ENCODE assay signal across 1 cellular context in the genomic region with DNA sequence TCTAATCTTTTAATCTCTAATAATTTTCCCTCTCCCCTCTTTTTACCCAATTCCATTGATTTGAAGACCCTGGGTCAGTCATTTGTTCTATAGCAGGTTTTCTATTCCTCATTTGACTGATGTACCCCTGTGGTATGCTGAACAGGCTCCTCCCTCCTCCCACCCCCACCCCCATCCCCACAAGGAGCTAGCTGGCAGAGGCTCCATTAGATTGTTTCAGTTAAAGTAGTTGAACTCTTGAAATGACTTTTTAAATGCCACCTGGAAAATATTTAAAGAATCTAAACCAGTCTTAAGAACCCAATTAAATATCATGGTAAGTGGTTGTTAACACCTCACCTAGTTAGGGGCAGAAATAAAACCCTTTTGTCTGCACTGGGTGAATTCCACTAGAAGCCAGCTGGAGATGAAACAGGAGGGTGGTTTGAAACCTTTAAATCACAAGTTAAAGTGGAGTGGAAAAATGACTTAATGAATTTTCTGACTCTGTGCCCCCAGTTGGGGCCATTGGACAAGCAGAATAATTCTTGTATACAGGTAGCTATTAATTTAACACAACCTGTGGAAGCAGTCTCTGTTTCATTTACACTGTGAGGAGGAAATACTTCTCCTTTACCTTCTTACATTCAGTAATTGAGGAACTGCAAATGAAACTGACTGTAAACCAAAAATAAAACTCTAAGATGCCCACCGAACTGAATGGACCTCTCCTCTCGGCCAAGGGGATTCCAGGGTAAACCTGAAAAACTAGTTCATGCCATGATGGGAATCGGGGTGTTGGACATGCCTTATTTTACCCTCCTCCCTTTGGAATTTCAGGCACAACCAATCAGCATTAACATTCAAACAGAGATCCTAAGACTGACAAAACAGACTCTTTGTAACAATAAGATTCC.
TF ChIP-seq lines count a peak whose summit lies in the region.

No MANE protein-coding gene starts in this region.

TF ChIP-seq in WTC11, 78 proteins besides CTCF, POLR2A, EP300 and RAD21 (continued from another document):
- TF ChIP-seq, protein P1, sequence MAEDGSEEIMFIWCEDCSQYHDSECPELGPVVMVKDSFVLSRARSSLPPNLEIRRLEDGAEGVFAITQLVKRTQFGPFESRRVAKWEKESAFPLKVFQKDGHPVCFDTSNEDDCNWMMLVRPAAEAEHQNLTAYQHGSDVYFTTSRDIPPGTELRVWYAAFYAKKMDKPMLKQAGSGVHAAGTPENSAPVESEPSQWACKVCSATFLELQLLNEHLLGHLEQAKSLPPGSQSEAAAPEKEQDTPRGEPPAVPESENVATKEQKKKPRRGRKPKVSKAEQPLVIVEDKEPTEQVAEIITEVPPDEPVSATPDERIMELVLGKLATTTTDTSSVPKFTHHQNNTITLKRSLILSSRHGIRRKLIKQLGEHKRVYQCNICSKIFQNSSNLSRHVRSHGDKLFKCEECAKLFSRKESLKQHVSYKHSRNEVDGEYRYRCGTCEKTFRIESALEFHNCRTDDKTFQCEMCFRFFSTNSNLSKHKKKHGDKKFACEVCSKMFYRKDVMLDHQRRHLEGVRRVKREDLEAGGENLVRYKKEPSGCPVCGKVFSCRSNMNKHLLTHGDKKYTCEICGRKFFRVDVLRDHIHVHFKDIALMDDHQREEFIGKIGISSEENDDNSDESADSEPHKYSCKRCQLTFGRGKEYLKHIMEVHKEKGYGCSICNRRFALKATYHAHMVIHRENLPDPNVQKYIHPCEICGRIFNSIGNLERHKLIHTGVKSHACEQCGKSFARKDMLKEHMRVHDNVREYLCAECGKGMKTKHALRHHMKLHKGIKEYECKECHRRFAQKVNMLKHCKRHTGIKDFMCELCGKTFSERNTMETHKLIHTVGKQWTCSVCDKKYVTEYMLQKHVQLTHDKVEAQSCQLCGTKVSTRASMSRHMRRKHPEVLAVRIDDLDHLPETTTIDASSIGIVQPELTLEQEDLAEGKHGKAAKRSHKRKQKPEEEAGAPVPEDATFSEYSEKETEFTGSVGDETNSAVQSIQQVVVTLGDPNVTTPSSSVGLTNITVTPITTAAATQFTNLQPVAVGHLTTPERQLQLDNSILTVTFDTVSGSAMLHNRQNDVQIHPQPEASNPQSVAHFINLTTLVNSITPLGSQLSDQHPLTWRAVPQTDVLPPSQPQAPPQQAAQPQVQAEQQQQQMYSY (CRISPR knock-in tag; IDR thresholded peaks at IDR 0.05): no peak
- TF ChIP-seq, protein P2, sequence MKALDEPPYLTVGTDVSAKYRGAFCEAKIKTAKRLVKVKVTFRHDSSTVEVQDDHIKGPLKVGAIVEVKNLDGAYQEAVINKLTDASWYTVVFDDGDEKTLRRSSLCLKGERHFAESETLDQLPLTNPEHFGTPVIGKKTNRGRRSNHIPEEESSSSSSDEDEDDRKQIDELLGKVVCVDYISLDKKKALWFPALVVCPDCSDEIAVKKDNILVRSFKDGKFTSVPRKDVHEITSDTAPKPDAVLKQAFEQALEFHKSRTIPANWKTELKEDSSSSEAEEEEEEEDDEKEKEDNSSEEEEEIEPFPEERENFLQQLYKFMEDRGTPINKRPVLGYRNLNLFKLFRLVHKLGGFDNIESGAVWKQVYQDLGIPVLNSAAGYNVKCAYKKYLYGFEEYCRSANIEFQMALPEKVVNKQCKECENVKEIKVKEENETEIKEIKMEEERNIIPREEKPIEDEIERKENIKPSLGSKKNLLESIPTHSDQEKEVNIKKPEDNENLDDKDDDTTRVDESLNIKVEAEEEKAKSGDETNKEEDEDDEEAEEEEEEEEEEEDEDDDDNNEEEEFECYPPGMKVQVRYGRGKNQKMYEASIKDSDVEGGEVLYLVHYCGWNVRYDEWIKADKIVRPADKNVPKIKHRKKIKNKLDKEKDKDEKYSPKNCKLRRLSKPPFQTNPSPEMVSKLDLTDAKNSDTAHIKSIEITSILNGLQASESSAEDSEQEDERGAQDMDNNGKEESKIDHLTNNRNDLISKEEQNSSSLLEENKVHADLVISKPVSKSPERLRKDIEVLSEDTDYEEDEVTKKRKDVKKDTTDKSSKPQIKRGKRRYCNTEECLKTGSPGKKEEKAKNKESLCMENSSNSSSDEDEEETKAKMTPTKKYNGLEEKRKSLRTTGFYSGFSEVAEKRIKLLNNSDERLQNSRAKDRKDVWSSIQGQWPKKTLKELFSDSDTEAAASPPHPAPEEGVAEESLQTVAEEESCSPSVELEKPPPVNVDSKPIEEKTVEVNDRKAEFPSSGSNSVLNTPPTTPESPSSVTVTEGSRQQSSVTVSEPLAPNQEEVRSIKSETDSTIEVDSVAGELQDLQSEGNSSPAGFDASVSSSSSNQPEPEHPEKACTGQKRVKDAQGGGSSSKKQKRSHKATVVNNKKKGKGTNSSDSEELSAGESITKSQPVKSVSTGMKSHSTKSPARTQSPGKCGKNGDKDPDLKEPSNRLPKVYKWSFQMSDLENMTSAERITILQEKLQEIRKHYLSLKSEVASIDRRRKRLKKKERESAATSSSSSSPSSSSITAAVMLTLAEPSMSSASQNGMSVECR (CRISPR knock-in tag; IDR thresholded peaks at IDR 0.05; ENCODE audit: borderline replicate concordance): no peak
- TF ChIP-seq, protein P3, sequence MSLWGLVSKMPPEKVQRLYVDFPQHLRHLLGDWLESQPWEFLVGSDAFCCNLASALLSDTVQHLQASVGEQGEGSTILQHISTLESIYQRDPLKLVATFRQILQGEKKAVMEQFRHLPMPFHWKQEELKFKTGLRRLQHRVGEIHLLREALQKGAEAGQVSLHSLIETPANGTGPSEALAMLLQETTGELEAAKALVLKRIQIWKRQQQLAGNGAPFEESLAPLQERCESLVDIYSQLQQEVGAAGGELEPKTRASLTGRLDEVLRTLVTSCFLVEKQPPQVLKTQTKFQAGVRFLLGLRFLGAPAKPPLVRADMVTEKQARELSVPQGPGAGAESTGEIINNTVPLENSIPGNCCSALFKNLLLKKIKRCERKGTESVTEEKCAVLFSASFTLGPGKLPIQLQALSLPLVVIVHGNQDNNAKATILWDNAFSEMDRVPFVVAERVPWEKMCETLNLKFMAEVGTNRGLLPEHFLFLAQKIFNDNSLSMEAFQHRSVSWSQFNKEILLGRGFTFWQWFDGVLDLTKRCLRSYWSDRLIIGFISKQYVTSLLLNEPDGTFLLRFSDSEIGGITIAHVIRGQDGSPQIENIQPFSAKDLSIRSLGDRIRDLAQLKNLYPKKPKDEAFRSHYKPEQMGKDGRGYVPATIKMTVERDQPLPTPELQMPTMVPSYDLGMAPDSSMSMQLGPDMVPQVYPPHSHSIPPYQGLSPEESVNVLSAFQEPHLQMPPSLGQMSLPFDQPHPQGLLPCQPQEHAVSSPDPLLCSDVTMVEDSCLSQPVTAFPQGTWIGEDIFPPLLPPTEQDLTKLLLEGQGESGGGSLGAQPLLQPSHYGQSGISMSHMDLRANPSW (CRISPR knock-in tag; conservative IDR thresholded peaks at IDR 0.05; ENCODE audit: low read depth): no peak
- TF ChIP-seq FOXP1 (CRISPR knock-in tag; IDR thresholded peaks at IDR 0.05; ENCODE audit: borderline replicate concordance): no peak
